In the genomic region with DNA sequence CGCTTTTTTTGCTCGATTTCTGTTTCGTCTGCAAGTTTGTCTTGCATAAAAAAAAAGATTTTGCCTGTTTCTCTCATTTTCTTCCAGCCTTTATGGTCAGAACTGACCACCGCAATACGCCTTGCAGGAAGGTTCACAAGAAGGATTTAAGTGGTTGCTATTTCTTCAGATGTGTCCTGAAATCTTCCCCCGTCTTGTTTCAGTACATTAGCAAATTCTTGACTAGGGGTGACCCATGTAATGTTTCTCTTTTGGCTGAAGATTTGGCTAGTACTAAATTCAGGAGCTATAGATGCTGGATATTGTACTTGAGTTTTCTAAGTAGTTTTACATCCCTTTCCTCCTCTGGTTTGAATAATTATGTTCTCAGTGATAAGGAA, we compare ENCODE assay signal across 1 cellular context.
TF ChIP-seq lines count a peak whose summit lies in the region.

No MANE protein-coding gene starts in this region.

TF ChIP-seq in endothelial cell of umbilical vein, 7 proteins besides CTCF, POLR2A, EP300 and RAD21:
- no peak for TF ChIP-seq MYC (IDR thresholded peaks at IDR 0.05; ENCODE audit: low read depth, low read length)
- TF ChIP-seq EZH2 (IDR thresholded peaks at IDR 0.05; ENCODE audit: borderline replicate concordance, low read depth, low read length, severe bottlenecking), result no peak
- no peak for TF ChIP-seq POLR2AphosphoS5 (IDR thresholded peaks at IDR 0.05; ENCODE audit: insufficient read depth, low read depth, low read length)
- TF ChIP-seq JUN (IDR thresholded peaks at IDR 0.05; ENCODE audit: borderline replicate concordance, insufficient read depth, insufficient read length, low read depth), result no peak
- no peak for TF ChIP-seq FOS (IDR thresholded peaks at IDR 0.05; ENCODE audit: borderline replicate concordance, insufficient read depth, low read length)
- no peak for TF ChIP-seq GATA2 (IDR thresholded peaks at IDR 0.05; ENCODE audit: insufficient read depth, insufficient read length, low read depth, low read length)
- TF ChIP-seq, protein P1, sequence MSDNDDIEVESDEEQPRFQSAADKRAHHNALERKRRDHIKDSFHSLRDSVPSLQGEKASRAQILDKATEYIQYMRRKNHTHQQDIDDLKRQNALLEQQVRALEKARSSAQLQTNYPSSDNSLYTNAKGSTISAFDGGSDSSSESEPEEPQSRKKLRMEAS (IDR thresholded peaks at IDR 0.05; ENCODE audit: insufficient read depth, insufficient read length), result no peak
